8 cellular contexts compared by ENCODE assay signal in genomic region chr7:74401137-74401859, GRCh38. TPM values are rescaled to one million over a fixed set of nuclear protein-coding genes. Genes with fewer than 3 reads are reported as not detected.
A peak's percentile ranks its signal among the peaks of the same experiment; 100 is the strongest.
DNase-seq lines count a peak whose midpoint lies in the region; ATAC-seq, FAIRE-seq and TF ChIP-seq lines count a peak whose summit lies in the region.

No MANE protein-coding gene starts in this region.

- H3K4me3 ChIP-seq in A673 (ENCODE audit: low read depth, low read length, poor library complexity, severe bottlenecking) = no peak overlapping the region

- peaks cover 10% of the 10 kb centered on the region for H3K36me3 ChIP-seq in A673 (ENCODE audit: insufficient read depth, low read length, poor library complexity, severe bottlenecking)

- POLR2A ChIA-PET in A673 (lab: Charles Lee; ENCODE audit: low non-redundant PET) = no interaction called here

- intact Hi-C loops in A673 (cut with micrococcal nuclease; ENCODE audit: unreplicated experiment) = loop anchor here (1.0 to 10.0 kb wide), 3 partner anchors 195 to 536 kb away; partner anchors contain the start of gene TMEM270

- H3K9me3 ChIP-seq in A673 (ENCODE audit: low read depth, low read length, poor library complexity, severe bottlenecking) = no peaks in the 10 kb centered on the region

- CTCF ChIA-PET in A673 (lab: Charles Lee) = interaction anchor here (0.5 to 2.9 kb wide), 17 partner anchors 9 to 663 kb away, joined by 3 to 50 read pairs (median 4); partner anchors contain the start of gene RFC2

- no peak for TF ChIP-seq POLR2A in GM12891 (IDR thresholded peaks at IDR 0.05; ENCODE audit: low read depth, low read length)

- H3K4me1 ChIP-seq in A673 (ENCODE audit: insufficient read depth, low read length, poor library complexity, severe bottlenecking) = no peaks in the 10 kb centered on the region

- no peak overlapping the region for H3K27ac ChIP-seq in A673 (ENCODE audit: low read depth, low read length, poor library complexity, severe bottlenecking)

- no TSS peak for BruUV-seq in A673 (replicated peaks; lab: Mats Ljungman, UMichigan)

- H3K27me3 ChIP-seq in A673 (replicated peaks; ENCODE audit: insufficient read depth, low read depth, low read length, poor library complexity) = no peaks in the 10 kb centered on the region

- peak; percentile 80 for DNase-seq in A673 (ENCODE audit: low spot score)
- DNase-seq in GM12891 (ENCODE audit: insufficient read length, low spot score) = peak; percentile 84
- peak; percentile 85 for DNase-seq in NCI-H2227 (lab: John Stamatoyannopoulos, UW; ENCODE audit: unreplicated experiment)
- peak; percentile 70 for DNase-seq in activated CD4-positive, alpha-beta T cell treated with anti-CD3 and anti-CD28 coated beads, Interleukin-2, amount 50 U/mL, for 1 hour
- peak; percentile 77 for DNase-seq in dermis blood vessel endothelial cell
- DNase-seq in medulla oblongata (ENCODE audit: extremely low spot score) = peak; percentile 80
- peak; percentile 27 to 36 for DNase-seq in stimulated activated CD8-positive, alpha-beta memory T cell treated with anti-CD3 and anti-CD28 coated beads, Interleukin-15, amount 100 ng/mL, for 4 hours (ENCODE audit: low read depth in 2 of 2)

- ATAC-seq in GM21717 (IDR thresholded peaks at IDR 0.05; ENCODE audit: unreplicated experiment) = no peak

- peak; percentile 98 for TF ChIP-seq CTCF in A673 (conservative IDR thresholded peaks at IDR 0.05; ENCODE audit: low read depth, low read length)

- FAIRE-seq in GM12891 (lab: Jason Lieb, UNC) = peak; percentile 88

TF ChIP-seq in GM12891, 5 proteins besides CTCF, POLR2A, EP300 and RAD21:
- TF ChIP-seq POLR2AphosphoS5 (IDR thresholded peaks at IDR 0.05; ENCODE audit: low read depth, low read length) (no peak), SPI1 (IDR thresholded peaks at IDR 0.05; ENCODE audit: low read depth, low read length) (0 out of 2 replicates have a peak, but pooled peaks have one; percentile 28)

RNA-seq across cellular contexts. Expression of gene GTF2IRD1, which starts 52.4 kb away (rescaled TPM):
- total RNA-seq in A673 (2021) = 73.6 and 80.4 TPM in 2 replicates
- polyA plus RNA-seq in GM12891 (2012; ENCODE audit: low read depth, missing spikeins) = 4.8 TPM
- total RNA-seq in dermis blood vessel endothelial cell = 6.1 and 7.4 TPM in 2 replicates

Comparison
In these comparisons a context has a peak if more than half of its experiments do, and no peak if none do; other contexts are left out.
1. DNase-seq: peak in every context shown above with its lines; median percentile 85 in NCI-H2227; 84 in GM12891; 80 in A673; 80 in medulla oblongata; 77 in dermis blood vessel endothelial cell; 70 in activated CD4-positive, alpha-beta T cell treated with anti-CD3 and anti-CD28 coated beads, Interleukin-2, amount 50 U/mL, for 1 hour; 32 in stimulated activated CD8-positive, alpha-beta memory T cell treated with anti-CD3 and anti-CD28 coated beads, Interleukin-15, amount 100 ng/mL, for 4 hours.